Comparison of ENCODE assay signal across 1 cellular context in the genomic region with DNA sequence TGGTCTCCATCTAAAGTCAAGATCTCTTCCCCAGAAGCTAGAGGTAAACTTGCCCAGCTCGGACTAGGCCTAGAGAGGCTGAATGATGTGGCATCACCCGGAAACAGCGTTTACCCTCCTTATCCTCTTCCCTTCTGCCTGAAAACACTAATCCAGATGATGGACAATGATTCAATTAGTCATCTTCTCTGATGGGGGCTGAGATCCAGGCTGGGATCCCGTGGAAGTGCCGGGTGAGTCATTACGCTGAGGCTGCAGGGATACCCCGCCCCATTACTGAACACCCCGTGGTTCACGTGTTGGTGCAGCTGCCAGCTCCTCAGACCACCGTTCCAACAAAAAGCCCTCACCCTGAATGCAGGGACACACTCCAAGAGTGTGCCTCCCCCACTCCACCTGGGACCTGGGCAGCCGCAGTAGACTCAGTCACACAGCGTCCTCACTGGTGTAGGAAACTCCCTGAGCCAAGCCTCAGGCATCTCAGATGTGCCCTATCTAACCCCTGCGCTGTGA.
TF ChIP-seq lines count a peak whose summit lies in the region.

No MANE protein-coding gene starts in this region.

TF ChIP-seq in SK-N-SH, 30 proteins besides CTCF, POLR2A, EP300 and RAD21 (continued from another document):
- TF ChIP-seq, protein P1, sequence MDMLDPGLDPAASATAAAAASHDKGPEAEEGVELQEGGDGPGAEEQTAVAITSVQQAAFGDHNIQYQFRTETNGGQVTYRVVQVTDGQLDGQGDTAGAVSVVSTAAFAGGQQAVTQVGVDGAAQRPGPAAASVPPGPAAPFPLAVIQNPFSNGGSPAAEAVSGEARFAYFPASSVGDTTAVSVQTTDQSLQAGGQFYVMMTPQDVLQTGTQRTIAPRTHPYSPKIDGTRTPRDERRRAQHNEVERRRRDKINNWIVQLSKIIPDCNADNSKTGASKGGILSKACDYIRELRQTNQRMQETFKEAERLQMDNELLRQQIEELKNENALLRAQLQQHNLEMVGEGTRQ (IDR thresholded peaks at IDR 0.05; ENCODE audit: borderline replicate concordance, low read depth, low read length), result no peak
- peak; percentile 58; the same call in 1 of the 2 replicates for TF ChIP-seq RXRA (IDR thresholded peaks at IDR 0.05; ENCODE audit: borderline replicate concordance, low read depth)
- TF ChIP-seq, protein P2, sequence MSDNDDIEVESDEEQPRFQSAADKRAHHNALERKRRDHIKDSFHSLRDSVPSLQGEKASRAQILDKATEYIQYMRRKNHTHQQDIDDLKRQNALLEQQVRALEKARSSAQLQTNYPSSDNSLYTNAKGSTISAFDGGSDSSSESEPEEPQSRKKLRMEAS (IDR thresholded peaks at IDR 0.05; ENCODE audit: low read depth), result peak; percentile 92
- no peak for TF ChIP-seq FOXJ3 (CRISPR knock-in tag; IDR thresholded peaks at IDR 0.05)
- no peak for TF ChIP-seq SMC3 (IDR thresholded peaks at IDR 0.05; ENCODE audit: low read depth, low read length)
- TF ChIP-seq, protein P3, sequence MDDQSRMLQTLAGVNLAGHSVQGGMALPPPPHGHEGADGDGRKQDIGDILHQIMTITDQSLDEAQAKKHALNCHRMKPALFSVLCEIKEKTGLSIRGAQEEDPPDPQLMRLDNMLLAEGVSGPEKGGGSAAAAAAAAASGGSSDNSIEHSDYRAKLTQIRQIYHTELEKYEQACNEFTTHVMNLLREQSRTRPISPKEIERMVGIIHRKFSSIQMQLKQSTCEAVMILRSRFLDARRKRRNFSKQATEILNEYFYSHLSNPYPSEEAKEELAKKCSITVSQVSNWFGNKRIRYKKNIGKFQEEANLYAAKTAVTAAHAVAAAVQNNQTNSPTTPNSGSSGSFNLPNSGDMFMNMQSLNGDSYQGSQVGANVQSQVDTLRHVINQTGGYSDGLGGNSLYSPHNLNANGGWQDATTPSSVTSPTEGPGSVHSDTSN (IDR thresholded peaks at IDR 0.05), result peak; percentile 96
- peak; percentile 69 for TF ChIP-seq NFIC (IDR thresholded peaks at IDR 0.05; ENCODE audit: borderline replicate concordance)
- TF ChIP-seq FOSL2 (IDR thresholded peaks at IDR 0.05; ENCODE audit: borderline replicate concordance, low read depth), result peak; percentile 98
- no peak for TF ChIP-seq RFX5 (IDR thresholded peaks at IDR 0.05; ENCODE audit: low read length)
- TF ChIP-seq RCOR1 (IDR thresholded peaks at IDR 0.05; ENCODE audit: low read length), result no peak
- no peak for TF ChIP-seq EZH2phosphoT487 (IDR thresholded peaks at IDR 0.05; ENCODE audit: borderline replicate concordance, low read depth)
- TF ChIP-seq, protein P4, sequence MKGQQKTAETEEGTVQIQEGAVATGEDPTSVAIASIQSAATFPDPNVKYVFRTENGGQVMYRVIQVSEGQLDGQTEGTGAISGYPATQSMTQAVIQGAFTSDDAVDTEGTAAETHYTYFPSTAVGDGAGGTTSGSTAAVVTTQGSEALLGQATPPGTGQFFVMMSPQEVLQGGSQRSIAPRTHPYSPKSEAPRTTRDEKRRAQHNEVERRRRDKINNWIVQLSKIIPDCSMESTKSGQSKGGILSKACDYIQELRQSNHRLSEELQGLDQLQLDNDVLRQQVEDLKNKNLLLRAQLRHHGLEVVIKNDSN (IDR thresholded peaks at IDR 0.05; ENCODE audit: borderline replicate concordance, low read depth), result peak; percentile 49; the same call in 1 of the 2 replicates
- TF ChIP-seq TCF12 (IDR thresholded peaks at IDR 0.05), result peak; percentile 80
- no peak for TF ChIP-seq YY1 (IDR thresholded peaks at IDR 0.05; ENCODE audit: low read depth)
- no peak for TF ChIP-seq GATA2 (CRISPR knock-in tag; IDR thresholded peaks at IDR 0.05)
- TF ChIP-seq, protein P5, sequence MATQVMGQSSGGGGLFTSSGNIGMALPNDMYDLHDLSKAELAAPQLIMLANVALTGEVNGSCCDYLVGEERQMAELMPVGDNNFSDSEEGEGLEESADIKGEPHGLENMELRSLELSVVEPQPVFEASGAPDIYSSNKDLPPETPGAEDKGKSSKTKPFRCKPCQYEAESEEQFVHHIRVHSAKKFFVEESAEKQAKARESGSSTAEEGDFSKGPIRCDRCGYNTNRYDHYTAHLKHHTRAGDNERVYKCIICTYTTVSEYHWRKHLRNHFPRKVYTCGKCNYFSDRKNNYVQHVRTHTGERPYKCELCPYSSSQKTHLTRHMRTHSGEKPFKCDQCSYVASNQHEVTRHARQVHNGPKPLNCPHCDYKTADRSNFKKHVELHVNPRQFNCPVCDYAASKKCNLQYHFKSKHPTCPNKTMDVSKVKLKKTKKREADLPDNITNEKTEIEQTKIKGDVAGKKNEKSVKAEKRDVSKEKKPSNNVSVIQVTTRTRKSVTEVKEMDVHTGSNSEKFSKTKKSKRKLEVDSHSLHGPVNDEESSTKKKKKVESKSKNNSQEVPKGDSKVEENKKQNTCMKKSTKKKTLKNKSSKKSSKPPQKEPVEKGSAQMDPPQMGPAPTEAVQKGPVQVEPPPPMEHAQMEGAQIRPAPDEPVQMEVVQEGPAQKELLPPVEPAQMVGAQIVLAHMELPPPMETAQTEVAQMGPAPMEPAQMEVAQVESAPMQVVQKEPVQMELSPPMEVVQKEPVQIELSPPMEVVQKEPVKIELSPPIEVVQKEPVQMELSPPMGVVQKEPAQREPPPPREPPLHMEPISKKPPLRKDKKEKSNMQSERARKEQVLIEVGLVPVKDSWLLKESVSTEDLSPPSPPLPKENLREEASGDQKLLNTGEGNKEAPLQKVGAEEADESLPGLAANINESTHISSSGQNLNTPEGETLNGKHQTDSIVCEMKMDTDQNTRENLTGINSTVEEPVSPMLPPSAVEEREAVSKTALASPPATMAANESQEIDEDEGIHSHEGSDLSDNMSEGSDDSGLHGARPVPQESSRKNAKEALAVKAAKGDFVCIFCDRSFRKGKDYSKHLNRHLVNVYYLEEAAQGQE (IDR thresholded peaks at IDR 0.05; ENCODE audit: low read depth, low read length), result no peak
- TF ChIP-seq GABPA (IDR thresholded peaks at IDR 0.05; ENCODE audit: low read depth), result peak; percentile 51
- no peak for TF ChIP-seq NRF1 (IDR thresholded peaks at IDR 0.05; ENCODE audit: low read depth, low read length)
- 0 out of 2 replicates have a peak, but pooled peaks have one; percentile 70 for TF ChIP-seq SIN3A (IDR thresholded peaks at IDR 0.05; ENCODE audit: borderline replicate concordance, low read depth, low read length)
- TF ChIP-seq MEF2A (IDR thresholded peaks at IDR 0.05; ENCODE audit: borderline replicate concordance, low read depth), result no peak
